In genomic region chr17:78676415-78677302, GRCh38 we compare ENCODE assay signal across 28 cellular contexts.
DNase-seq lines count a peak whose midpoint lies in the region; ATAC-seq, FAIRE-seq and TF ChIP-seq lines count a peak whose summit lies in the region.
"Had no signal": no experiment of that assay in that cellular context is flagged by ENCODE, and none has a peak within 500 bp of the region (broad histone marks: within the 10 kb centered on the region; RNA-seq: fewer than 3 reads in every experiment).

No MANE protein-coding gene starts in this region.

- intact Hi-C loops in gastrocnemius medialis (cut with DNase I; ENCODE audit: low total_unique reads) (loop anchor here (5.0 kb wide), 3 partner anchors 106 to 234 kb away; partner anchors contain the start of genes CYTH1 and USP36), vagina (cut with DNase I) (no loop called here)

- H3K27ac Mint-ChIP-seq in activated T-cell treated with anti-CD3 and anti-CD28 coated beads, Interleukin-2, amount 50 U/mL, for 24 hours = peak overlapping the region; percentile 48
- H3K27ac Mint-ChIP-seq: CD8-positive, alpha-beta T cell; T-helper 1 cell treated with Interleukin-12 subunit alpha and Interleukin-12 subunit beta and Interleukin-4 antibody, amounts not matched to agents 30 μg/mL and 1 μg/mL, for 36 hours had no signal

- H3K27ac ChIP-seq in gastrocnemius medialis (peak overlapping the region; percentile 86 to 98 (median 90)), vagina (no peak overlapping the region)
- H3K27ac ChIP-seq: breast epithelium, esophagus squamous epithelium, prostate gland, transverse colon had no signal

- H3K9me3 Mint-ChIP-seq in activated T-cell treated with anti-CD3 and anti-CD28 coated beads, Interleukin-2, amount 50 U/mL, for 24 hours = no peaks in the 10 kb centered on the region
- H3K9me3 Mint-ChIP-seq: CD8-positive, alpha-beta T cell; T-helper 1 cell treated with Interleukin-12 subunit alpha and Interleukin-12 subunit beta and Interleukin-4 antibody, amounts not matched to agents 30 μg/mL and 1 μg/mL, for 36 hours had no signal

- FAIRE-seq in GM12892 (lab: Jason Lieb, UNC) = no peak
- FAIRE-seq: endometrium, frontal cortex, GM19239 had no signal

- H3K36me3 ChIP-seq in gastrocnemius medialis (peaks cover 0 to 25% of the 10 kb centered on the region in 2 donors), vagina (peaks cover 0 to 55% of the 10 kb centered on the region in 2 donors)

- no peak overlapping the region for H3K4me3 Mint-ChIP-seq in activated T-cell treated with anti-CD3 and anti-CD28 coated beads, Interleukin-2, amount 50 U/mL, for 24 hours
- H3K4me3 Mint-ChIP-seq: CD8-positive, alpha-beta T cell; T-helper 1 cell treated with Interleukin-12 subunit alpha and Interleukin-12 subunit beta and Interleukin-4 antibody, amounts not matched to agents 30 μg/mL and 1 μg/mL, for 36 hours had no signal

- H3K4me1 ChIP-seq in gastrocnemius medialis = peaks cover 53 to 81% of the 10 kb centered on the region in 2 donors
- peaks cover 18% of the 10 kb centered on the region for H3K4me1 ChIP-seq in vagina
- H3K4me1 ChIP-seq: breast epithelium, prostate gland had no signal

- TF ChIP-seq CTCF in gastrocnemius medialis (IDR thresholded peaks at IDR 0.05 in 4 of 5, conservative IDR thresholded peaks at IDR 0.05 in 1 of 5) (no peak), vagina (IDR thresholded peaks at IDR 0.05) (no peak)

- H3K36me3 Mint-ChIP-seq in activated T-cell treated with anti-CD3 and anti-CD28 coated beads, Interleukin-2, amount 50 U/mL, for 24 hours (ENCODE audit: low read depth) = peaks cover 90% of the 10 kb centered on the region

- H3K27me3 Mint-ChIP-seq in activated T-cell treated with anti-CD3 and anti-CD28 coated beads, Interleukin-2, amount 50 U/mL, for 24 hours = no peaks in the 10 kb centered on the region

- TF ChIP-seq POLR2A in GM12892 (IDR thresholded peaks at IDR 0.05; ENCODE audit: low read depth, low read length) = peak; percentile 41; the same call in 1 of the 2 replicates
- peak in 1 of 2 donors; percentile 24 for TF ChIP-seq POLR2A in gastrocnemius medialis (IDR thresholded peaks at IDR 0.05)
- no peak for TF ChIP-seq POLR2A in vagina (IDR thresholded peaks at IDR 0.05)

- H3K9me3 ChIP-seq in gastrocnemius medialis (no peaks in the 10 kb centered on the region), vagina (no peaks in the 10 kb centered on the region)
- H3K9me3 ChIP-seq: breast epithelium, esophagus squamous epithelium, prostate gland, SK-N-SH, transverse colon had no signal

- H3K27me3 ChIP-seq in gastrocnemius medialis (no peaks in the 10 kb centered on the region), vagina (no peaks in the 10 kb centered on the region)
- H3K27me3 ChIP-seq: breast epithelium, esophagus squamous epithelium, transverse colon had no signal

- H3K4me1 Mint-ChIP-seq in activated T-cell treated with anti-CD3 and anti-CD28 coated beads, Interleukin-2, amount 50 U/mL, for 24 hours (ENCODE audit: low read depth) = peaks cover 2% of the 10 kb centered on the region

- in situ Hi-C loops in gastrocnemius medialis (cut with MboI; ENCODE audit: low sequenced_read_pairs in 4 of 4) = no loop called here

- H3K4me3 ChIP-seq in gastrocnemius medialis (no peak overlapping the region), vagina (no peak overlapping the region)
- H3K4me3 ChIP-seq: breast epithelium, esophagus squamous epithelium, prostate gland, transverse colon had no signal

- ATAC-seq in gastrocnemius medialis = peak; percentile 15 to 20
- no peak for ATAC-seq in HG02642 (IDR thresholded peaks at IDR 0.05; ENCODE audit: poor library complexity, unreplicated experiment)
- ATAC-seq in GM19035 (IDR thresholded peaks at IDR 0.05; ENCODE audit: unreplicated experiment) = no peak
- ATAC-seq: CD8-positive, alpha-beta T cell; left cardiac atrium had no signal

- DNase-seq in activated T-cell treated with anti-CD3 and anti-CD28 coated beads, Interleukin-2, amount 50 U/mL, for 24 hours = peak; percentile 19
- DNase-seq in activated T-cell treated with anti-CD3 and anti-CD28 coated beads for 4 hours (no peak), GM12892 (ENCODE audit: insufficient read length) (no peak), cerebellar cortex (ENCODE audit: low spot score) (peak; percentile 34), gastrocnemius medialis (peak; percentile 39 to 65), vagina (ENCODE audit: extremely low spot score in 2 of 2) (no peak)
- DNase-seq: activated CD8-positive, alpha-beta memory T cell treated with anti-CD3 and anti-CD28 coated beads for 24 hours; activated naive CD4-positive, alpha-beta T cell treated with anti-CD3 and anti-CD28 coated beads, Interleukin-2, amount 50 U/mL, for 16 hours; activated T-cell treated with anti-CD3 and anti-CD28 coated beads, Interleukin-2, amount 50 U/mL, for 48 hours; CD8-positive, alpha-beta T cell; esophagus squamous epithelium; H7; IMR-90; left cardiac atrium; NCI-H1694 treated with DMSO at 0.1 percent for 48 hours; NCI-H345; NCI-H774; RPMI8226; SK-N-SH; transverse colon had no signal

Comparison
In these comparisons a context has a peak if more than half of its experiments do, and no peak if none do; other contexts are left out.
1. DNase-seq: peak in activated T-cell treated with anti-CD3 and anti-CD28 coated beads, Interleukin-2, amount 50 U/mL, for 24 hours (single experiment), cerebellar cortex (single experiment) and gastrocnemius medialis (2 of 2); none in activated T-cell treated with anti-CD3 and anti-CD28 coated beads for 4 hours (single experiment), GM12892 (single experiment) and vagina (0 of 2).
2. ATAC-seq: peak in gastrocnemius medialis (2 of 2); none in HG02642 (single experiment) and GM19035 (single experiment).